ENCODE assay signal across 8 cellular contexts in genomic region chr1:24641646-24642151, GRCh38. TPM values are rescaled to one million over a fixed set of nuclear protein-coding genes. Genes with fewer than 3 reads are reported as not detected.
DNase-seq lines count a peak whose midpoint lies in the region; TF ChIP-seq lines count a peak whose summit lies in the region.

No MANE protein-coding gene starts in this region.

- H3K4me3 ChIP-seq in HAP-1 (peak overlapping the region; percentile 94), ectodermal cell (ENCODE audit: insufficient read depth, low read depth, low read length) (peak overlapping the region; percentile 97), mononuclear cell (ENCODE audit: low read length) (peak overlapping the region; percentile 94), stomach smooth muscle (ENCODE audit: low read length in 2 of 2) (peak overlapping the region; percentile 52 to 99)

- H3K36me3 ChIP-seq in HAP-1 (replicated peaks): peaks cover 14% of the 10 kb centered on the region
- H3K36me3 ChIP-seq in ectodermal cell (ENCODE audit: control insufficient read depth, insufficient read depth, low read length): peaks cover 19% of the 10 kb centered on the region
- H3K36me3 ChIP-seq in stomach smooth muscle (ENCODE audit: control insufficient read depth in 2 of 2, insufficient read depth in 2 of 2, low read length in 2 of 2): peaks cover 3 to 4% of the 10 kb centered on the region in 2 donors

- H3K9ac ChIP-seq in stomach smooth muscle (ENCODE audit: low read length in 2 of 2): peak overlapping the region; percentile 87 to 99

- H3K4me1 ChIP-seq in HAP-1 (peaks cover 15% of the 10 kb centered on the region), ectodermal cell (ENCODE audit: control insufficient read depth, insufficient read depth, low read length) (peaks cover 7% of the 10 kb centered on the region), mononuclear cell (ENCODE audit: insufficient read depth, low read length) (peaks cover 27% of the 10 kb centered on the region), stomach smooth muscle (ENCODE audit: control insufficient read depth, insufficient read depth, low read length) (peaks cover 26% of the 10 kb centered on the region)

- in situ Hi-C loops in HAP-1 (cut with MboI; ENCODE audit: low sequenced_read_pairs): no loop called here

- peak overlapping the region; percentile 97 for H3K27ac ChIP-seq in 22Rv1
- H3K27ac ChIP-seq in ectodermal cell (ENCODE audit: insufficient read depth, low read depth, low read length, poor library complexity, severe bottlenecking): no peak overlapping the region
- H3K27ac ChIP-seq in stomach smooth muscle (ENCODE audit: low read length): peak overlapping the region; percentile 100

- DNase-seq in HAP-1 (ENCODE audit: low spot score in 2 of 2): peak in 1 of 2 experiments; percentile 26
- DNase-seq in activated CD4-positive, alpha-beta T cell treated with anti-CD3 and anti-CD28 coated beads for 48 hours: peak; percentile 53
- no peak for DNase-seq in NCI-H1930 (lab: John Stamatoyannopoulos, UW)
- DNase-seq in NCI-H1694 (lab: John Stamatoyannopoulos, UW): no peak

- no peak for TF ChIP-seq CTCF in 22Rv1 (IDR thresholded peaks at IDR 0.05)

- no peaks in the 10 kb centered on the region for H3K27me3 ChIP-seq in HAP-1 (ENCODE audit: low read depth)
- H3K27me3 ChIP-seq in ectodermal cell (ENCODE audit: control insufficient read depth, insufficient read depth, low read length, poor library complexity, severe bottlenecking): no peaks in the 10 kb centered on the region
- H3K27me3 ChIP-seq in mononuclear cell (ENCODE audit: insufficient read depth, low read length): no peaks in the 10 kb centered on the region
- H3K27me3 ChIP-seq in stomach smooth muscle (ENCODE audit: control insufficient read depth in 1 of 2, insufficient read depth in 2 of 2, low read length in 2 of 2): no peaks in the 10 kb centered on the region

- H3K9me3 ChIP-seq in HAP-1: no peaks in the 10 kb centered on the region
- H3K9me3 ChIP-seq in ectodermal cell (ENCODE audit: control insufficient read depth, low read length): no peaks in the 10 kb centered on the region
- no peaks in the 10 kb centered on the region for H3K9me3 ChIP-seq in mononuclear cell (ENCODE audit: low read depth, low read length)
- no peaks in the 10 kb centered on the region for H3K9me3 ChIP-seq in stomach smooth muscle (ENCODE audit: control insufficient read depth in 2 of 2, low read length in 2 of 2)

- WGBS in ectodermal cell, 2 experiments: 51 to 54% methylated on average over 24 of the region's 24 CpGs

RNA-seq across cellular contexts. Expression of gene SRRM1, which starts 1.4 kb away (rescaled TPM):
- 273 TPM for polyA plus RNA-seq in ectodermal cell (2013, experiment 1 of 4)
- polyA plus RNA-seq in ectodermal cell (2013, experiment 2 of 4): 256 TPM
- polyA plus RNA-seq in ectodermal cell (2013, experiment 3 of 4): 183 TPM
- polyA plus RNA-seq in ectodermal cell (2013, experiment 4 of 4): 200 TPM
- total RNA-seq in mononuclear cell: 193 TPM
